13 cellular contexts compared by ENCODE assay signal in the genomic region with DNA sequence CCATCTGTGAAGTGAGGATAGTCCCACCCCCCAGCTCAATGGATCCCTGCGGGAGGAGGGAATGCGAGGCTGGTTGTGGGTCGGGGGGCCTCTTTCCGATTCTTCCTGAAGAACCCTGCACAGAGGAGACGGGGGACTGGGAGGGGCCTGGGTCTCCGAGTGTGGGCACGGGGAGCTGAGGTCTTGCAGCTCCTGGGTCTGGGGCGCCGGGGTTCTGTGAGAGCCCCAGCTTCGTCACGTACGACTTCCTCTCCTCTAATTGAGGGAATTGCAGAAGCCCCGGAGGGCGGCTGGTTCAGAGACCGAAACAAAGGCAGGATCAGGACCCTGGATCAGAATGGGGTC.
DNase-seq lines count a peak whose midpoint lies in the region; ATAC-seq, FAIRE-seq and TF ChIP-seq lines count a peak whose summit lies in the region.
"Had no signal": no experiment of that assay in that cellular context is flagged by ENCODE, and none has a peak within 500 bp of the region (broad histone marks: within the 10 kb centered on the region; RNA-seq: fewer than 3 reads in every experiment).

No MANE protein-coding gene starts in this region.

- H3K9me3 Mint-ChIP-seq in activated naive CD4-positive, alpha-beta T cell treated with anti-CD3 and anti-CD28 coated beads for 36 hours: no peaks in the 10 kb centered on the region
- H3K9me3 Mint-ChIP-seq: activated CD4-positive, alpha-beta T cell treated with anti-CD3 and anti-CD28 coated beads, Interleukin-2, amount 10 ng/mL, durations not matched to agents 7 days and 5 days had no signal

- no peaks in the 10 kb centered on the region for H3K36me3 Mint-ChIP-seq in activated naive CD4-positive, alpha-beta T cell treated with anti-CD3 and anti-CD28 coated beads for 36 hours (ENCODE audit: low read depth)
- H3K36me3 Mint-ChIP-seq: stimulated activated memory B cell treated with anti-CD40 and anti-IgM and Interleukin-4, amounts not matched to agents 10 μg/mL and 1 μg/mL and 100 μg/mL, for 72 hours had no signal

- CTCF ChIA-PET in A549 (lab: Yijun Ruan, JAX): interaction anchor here (0.6 to 3.2 kb wide), 35 partner anchors 11 to 1237 kb away, joined by 3 to 34 read pairs (median 4); no protein-coding TSS in a partner anchor
- CTCF ChIA-PET in K562 (lab: Yijun Ruan, JAX; ENCODE audit: low intra/inter-chr PET ratio): interaction anchor here (0.7 kb wide), 1 partner anchor 1932 kb away, joined by 3 read pairs; no protein-coding TSS in a partner anchor
- CTCF ChIA-PET in activated naive CD4-positive, alpha-beta T cell treated with anti-CD3 and anti-CD28 coated beads for 36 hours (lab: Charles Lee): interaction anchor here (0.6 kb wide), 1 partner anchor 277 kb away, joined by 3 read pairs; no protein-coding TSS in a partner anchor

- H3K4me1 ChIP-seq in A549 (peaks cover 19% of the 10 kb centered on the region), K562 (replicated peaks in 1 of 2; ENCODE audit: control insufficient read depth in 2 of 2, insufficient read depth in 2 of 2, low read length in 2 of 2) (peaks cover 6 to 34% of the 10 kb centered on the region in 2 experiments; a peak in 4 of 5 replicates), upper lobe of left lung (peaks cover 12 to 13% (median 12%) of the 10 kb centered on the region in 4 donors)

- TF ChIP-seq RAD21 in A549 (conservative IDR thresholded peaks at IDR 0.05 in 1 of 2, IDR thresholded peaks at IDR 0.05 in 1 of 2) (no peak), K562 (CRISPR knock-in tag; conservative IDR thresholded peaks at IDR 0.05 in 1 of 2, IDR thresholded peaks at IDR 0.05 in 1 of 2) (no peak), neural cell (conservative IDR thresholded peaks at IDR 0.05) (no peak)

- no peak for TF ChIP-seq EP300 in A549 (IDR thresholded peaks at IDR 0.05)
- no peak for TF ChIP-seq EP300 in K562 (IDR thresholded peaks at IDR 0.05; ENCODE audit: low read length)
- no peak for TF ChIP-seq EP300 in neural cell (conservative IDR thresholded peaks at IDR 0.05; ENCODE audit: poor library complexity, severe bottlenecking)
- TF ChIP-seq EP300 in upper lobe of left lung (IDR thresholded peaks at IDR 0.05): no peak

- H3K27ac ChIP-seq in A549: peak overlapping the region; percentile 77 to 90
- no peak overlapping the region for H3K27ac ChIP-seq in K562 (ENCODE audit: extremely low read depth, low read depth, low read length)
- no peak overlapping the region for H3K27ac ChIP-seq in neural cell (ENCODE audit: low read length)
- H3K27ac ChIP-seq in upper lobe of left lung: no peak overlapping the region
- H3K27ac ChIP-seq: HL-60, transverse colon had no signal

- H3K4me3 Mint-ChIP-seq in activated naive CD4-positive, alpha-beta T cell treated with anti-CD3 and anti-CD28 coated beads for 36 hours: no peak overlapping the region
- H3K4me3 Mint-ChIP-seq: activated CD4-positive, alpha-beta T cell treated with anti-CD3 and anti-CD28 coated beads, Interleukin-2, amount 10 ng/mL, durations not matched to agents 7 days and 5 days had no signal

- no peak overlapping the region for H3K4me3 ChIP-seq in A549
- H3K4me3 ChIP-seq in K562: no peak overlapping the region
- no peak overlapping the region for H3K4me3 ChIP-seq in neural cell (ENCODE audit: low read length)
- H3K4me3 ChIP-seq in upper lobe of left lung: no peak overlapping the region

- H3K36me3 ChIP-seq in K562 (ENCODE audit: control insufficient read depth, insufficient read depth, low read length) (no peaks in the 10 kb centered on the region), neural cell (ENCODE audit: insufficient read depth, low read length) (no peaks in the 10 kb centered on the region), upper lobe of left lung (no peaks in the 10 kb centered on the region)
- H3K36me3 ChIP-seq: transverse colon had no signal

- no TSS peak for BruUV-seq in K562 (replicated peaks; lab: Mats Ljungman, UMichigan)

- DNase-seq in A549 (ENCODE audit: low read depth in 1 of 2, low spot score in 1 of 2): no peak
- peak; percentile 3 for DNase-seq in GM03348 (ENCODE audit: low spot score)
- DNase-seq in K562 (ENCODE audit: extremely low read depth in 1 of 4, low spot score in 3 of 4): no peak
- no peak for DNase-seq in NCI-H1694 treated with DMSO at 0.1 percent for 48 hours (lab: John Stamatoyannopoulos, UW)
- no peak for DNase-seq in upper lobe of left lung
- no peak for DNase-seq in activated naive CD4-positive, alpha-beta T cell treated with anti-CD3 and anti-CD28 coated beads for 36 hours

- H2AFZ ChIP-seq in K562 (ENCODE audit: low read depth, low read length) (0 out of 2 replicates have a peak overlapping the region, but pooled peaks have one; percentile 32), neural cell (ENCODE audit: low read depth, low read length) (no peak overlapping the region)

- POLR2A ChIA-PET in A549 (lab: Yijun Ruan, JAX) (no interaction called here), K562 (lab: Yijun Ruan, JAX) (interaction anchor here (0.9 kb wide), 1 partner anchor 15 kb away, joined by 3 read pairs; no protein-coding TSS in a partner anchor)

- in situ Hi-C loops in K562 (cut with MboI): loop anchor here (25.0 kb wide), 1 partner anchor 716 kb away; a partner anchor contains a TSS

- H4K20me1 ChIP-seq in K562 (replicated peaks; ENCODE audit: control insufficient read depth, insufficient read depth, low read length): no peaks in the 10 kb centered on the region
- no peaks in the 10 kb centered on the region for H4K20me1 ChIP-seq in neural cell (ENCODE audit: insufficient read depth)

- no peaks in the 10 kb centered on the region for H3K79me2 ChIP-seq in K562 (ENCODE audit: control insufficient read depth, insufficient read depth, low read length)
- no peaks in the 10 kb centered on the region for H3K79me2 ChIP-seq in neural cell (replicated peaks; ENCODE audit: insufficient read depth, low read length)

- no peaks in the 10 kb centered on the region for H3K4me1 Mint-ChIP-seq in activated naive CD4-positive, alpha-beta T cell treated with anti-CD3 and anti-CD28 coated beads for 36 hours (ENCODE audit: low read depth)

- H3K9me1 ChIP-seq in K562 (ENCODE audit: control insufficient read depth, insufficient read depth, low read length): peaks cover 2% of the 10 kb centered on the region

- ATAC-seq in A549 (no peak), K562 (no peak), upper lobe of left lung (ENCODE audit: low FRiP score in 2 of 2) (no peak), GM21737 (IDR thresholded peaks at IDR 0.05; ENCODE audit: unreplicated experiment) (no peak)

- TF ChIP-seq CTCF in A549 (IDR thresholded peaks at IDR 0.05) (no peak), K562 (IDR thresholded peaks at IDR 0.05 in 2 of 3, conservative IDR thresholded peaks at IDR 0.05 in 1 of 3; ENCODE audit: insufficient read depth in 2 of 3, low read depth in 1 of 3, low read length in 3 of 3) (no peak), neural cell (IDR thresholded peaks at IDR 0.05; ENCODE audit: poor library complexity, severe bottlenecking) (no peak), upper lobe of left lung (IDR thresholded peaks at IDR 0.05) (no peak)

- FAIRE-seq in A549 (lab: Jason Lieb, UNC) (no peak), K562 (lab: Jason Lieb, UNC) (no peak)
- FAIRE-seq: H54 had no signal

- H3F3A ChIP-seq in neural cell (ENCODE audit: insufficient read depth, low read length, poor library complexity, severe bottlenecking): peaks cover 5% of the 10 kb centered on the region

- H3K27me3 ChIP-seq in K562 (ENCODE audit: control insufficient read depth in 2 of 2, insufficient read depth in 2 of 2, low read length in 2 of 2) (no peaks in the 10 kb centered on the region), neural cell (ENCODE audit: insufficient read depth, low read depth, low read length) (no peaks in the 10 kb centered on the region), upper lobe of left lung (no peaks in the 10 kb centered on the region)
- H3K27me3 ChIP-seq: transverse colon had no signal

- 87% methylated on average over 14 of the region's 15 CpGs for WGBS in A549 (ENCODE audit: missing lambda C conversion rate)
- WGBS in K562 (ENCODE audit: insufficient coverage, low coverage, missing lambda C conversion rate): 81% methylated on average over 9 of the region's 15 CpGs
- WGBS in upper lobe of left lung, 2 donors: 51 to 55% methylated on average over 13 to 15 of the region's 15 CpGs

- intact Hi-C loops in K562 (cut with micrococcal nuclease): loop anchor here (5.0 kb wide), 2 partner anchors 266 to 726 kb away; a partner anchor contains a TSS
- intact Hi-C loops in activated naive CD4-positive, alpha-beta T cell treated with anti-CD3 and anti-CD28 coated beads for 36 hours (cut with micrococcal nuclease): loop anchor here (1.0 to 2.0 kb wide), 2 partner anchors 721 to 777 kb away; no protein-coding TSS in a partner anchor

- no peaks in the 10 kb centered on the region for H3K27me3 Mint-ChIP-seq in activated naive CD4-positive, alpha-beta T cell treated with anti-CD3 and anti-CD28 coated beads for 36 hours (ENCODE audit: low read depth)

- H3K9me3 ChIP-seq in A549 (no peaks in the 10 kb centered on the region), K562 (replicated peaks; ENCODE audit: control insufficient read depth, insufficient read depth, low read depth, low read length) (no peaks in the 10 kb centered on the region), neural cell (ENCODE audit: low read length) (no peaks in the 10 kb centered on the region), upper lobe of left lung (no peaks in the 10 kb centered on the region)
- H3K9me3 ChIP-seq: transverse colon had no signal

- no peak for TF ChIP-seq POLR2A in A549 (IDR thresholded peaks at IDR 0.05; ENCODE audit: low read length)
- no peak for TF ChIP-seq POLR2A in K562 (conservative IDR thresholded peaks at IDR 0.05)
- TF ChIP-seq POLR2A in upper lobe of left lung (IDR thresholded peaks at IDR 0.05): no peak

- no peak overlapping the region for H3K27ac Mint-ChIP-seq in activated naive CD4-positive, alpha-beta T cell treated with anti-CD3 and anti-CD28 coated beads for 36 hours
- H3K27ac Mint-ChIP-seq: activated CD4-positive, alpha-beta T cell treated with anti-CD3 and anti-CD28 coated beads, Interleukin-2, amount 10 ng/mL, durations not matched to agents 7 days and 5 days; stimulated activated memory B cell treated with anti-CD40 and anti-IgM and Interleukin-4, amounts not matched to agents 10 μg/mL and 1 μg/mL and 100 μg/mL, for 72 hours had no signal

- peak overlapping the region; percentile 73 for H3K4me2 ChIP-seq in A549
- no peak overlapping the region for H3K4me2 ChIP-seq in K562 (ENCODE audit: insufficient read depth, low read length)
- H3K4me2 ChIP-seq in neural cell (ENCODE audit: low read length): no peak overlapping the region

- no peaks in the 10 kb centered on the region for H3K9me2 ChIP-seq in neural cell (ENCODE audit: insufficient read depth, low read length)

- no peak overlapping the region for H3K9ac ChIP-seq in K562 (ENCODE audit: insufficient read depth in 1 of 2, low read depth in 2 of 2, low read length in 2 of 2)
- peak overlapping the region; percentile 44 for H3K9ac ChIP-seq in neural cell (ENCODE audit: low read length)

TF ChIP-seq in A549, 52 proteins besides CTCF, POLR2A, EP300 and RAD21 (continues in another document):
- TF ChIP-seq EHF (CRISPR knock-in tag; IDR thresholded peaks at IDR 0.05): no peak

TF ChIP-seq in K562, 482 proteins besides CTCF, POLR2A, EP300 and RAD21 (continues in another document):
- TF ChIP-seq MECOM (CRISPR knock-in tag; IDR thresholded peaks at IDR 0.05): no peak

TF ChIP-seq in neural cell, 6 proteins besides CTCF, POLR2A, EP300 and RAD21 (continues in another document):
- no peak for TF ChIP-seq EZH2 (IDR thresholded peaks at IDR 0.05; ENCODE audit: borderline replicate concordance, insufficient read depth, low read length, poor library complexity, severe bottlenecking)

Comparison
In these comparisons a context has a peak if more than half of its experiments do, and no peak if none do; other contexts are left out.
1. H3K27ac ChIP-seq: peak in A549 (2 of 2); none in K562 (single experiment), neural cell (single experiment) and upper lobe of left lung (0 of 4).